10 cellular contexts compared by ENCODE assay signal in genomic region chr13:29713841-29714240, GRCh38.
A peak's percentile ranks its signal among the peaks of the same experiment; 100 is the strongest.
DNase-seq lines count a peak whose midpoint lies in the region; ATAC-seq and TF ChIP-seq lines count a peak whose summit lies in the region.
"Had no signal": no experiment of that assay in that cellular context is flagged by ENCODE, and none has a peak within 500 bp of the region (broad histone marks: within the 10 kb centered on the region; RNA-seq: fewer than 3 reads in every experiment).

No MANE protein-coding gene starts in this region.

- intact Hi-C loops in MCF 10A (cut with micrococcal nuclease) = no loop called here
- intact Hi-C loops in breast epithelium (cut with DNase I; ENCODE audit: low total_unique reads) = no loop called here
- intact Hi-C loops in stomach (cut with DNase I; ENCODE audit: low total_unique reads) = loop anchor here (10.0 kb wide), 1 partner anchor 209 kb away; no protein-coding TSS in a partner anchor

- H3K9me3 Mint-ChIP-seq in MCF 10A (ENCODE audit: unreplicated experiment) = no peaks in the 10 kb centered on the region
- no peaks in the 10 kb centered on the region for H3K9me3 Mint-ChIP-seq in activated naive CD4-positive, alpha-beta T cell treated with anti-CD3 and anti-CD28 coated beads, Interleukin-2, amount 10 ng/mL, durations not matched to agents 7 days and 5 days
- H3K9me3 Mint-ChIP-seq: activated naive CD4-positive, alpha-beta T cell treated with anti-CD3 and anti-CD28 coated beads for 36 hours had no signal

- H3K27ac ChIP-seq in breast epithelium = no peak overlapping the region
- H3K27ac ChIP-seq in stomach = no peak overlapping the region

- whole genome bisulfite sequencing in stomach, 5 donors = 57 to 65% (median 62%) methylated on average over 2 of the region's 2 CpGs

- TF ChIP-seq CTCF in MCF 10A (IDR thresholded peaks at IDR 0.05; ENCODE audit: unreplicated experiment) = peak; percentile 70
- no peak for TF ChIP-seq CTCF in breast epithelium (IDR thresholded peaks at IDR 0.05)
- TF ChIP-seq CTCF in stomach (IDR thresholded peaks at IDR 0.05) = peak in 4 of 7 experiments; percentile 11 to 39 (median 25)

- CTCF ChIA-PET in MCF 10A (lab: Yijun Ruan, JAX) = interaction anchor here (0.7 to 1.6 kb wide), 10 partner anchors 8 to 236 kb away, joined by 3 to 10 read pairs (median 3); no protein-coding TSS in a partner anchor
- CTCF ChIA-PET in activated naive CD4-positive, alpha-beta T cell treated with anti-CD3 and anti-CD28 coated beads, Interleukin-2, amount 10 ng/mL, durations not matched to agents 7 days and 5 days (lab: Charles Lee) = interaction anchor here (0.6 to 1.5 kb wide), 5 partner anchors 9 to 240 kb away, joined by 3 to 10 read pairs (median 5); no protein-coding TSS in a partner anchor

- DNase-seq in MCF 10A (ENCODE audit: unreplicated experiment) (peak; percentile 34), breast epithelium (ENCODE audit: low spot score in 2 of 2) (no peak), NAMALWA (ENCODE audit: low spot score) (peak; percentile 43), erythroblast (lab: John Stamatoyannopoulos, UW) (peak; percentile 24 to 52), stomach (no peak)
- DNase-seq in activated naive CD4-positive, alpha-beta T cell treated with anti-CD3 and anti-CD28 coated beads, Interleukin-2, amount 10 ng/mL, durations not matched to agents 7 days and 5 days = no peak
- DNase-seq: activated naive CD4-positive, alpha-beta T cell treated with anti-CD3 and anti-CD28 coated beads for 36 hours had no signal

- no peaks in the 10 kb centered on the region for H3K4me1 ChIP-seq in breast epithelium
- H3K4me1 ChIP-seq in stomach = no peaks in the 10 kb centered on the region

- no peak for TF ChIP-seq EP300 in stomach (IDR thresholded peaks at IDR 0.05)

- no TSS peak for BruUV-seq in MCF 10A (replicated peaks; lab: Mats Ljungman, UMichigan)

- H3K36me3 ChIP-seq in breast epithelium (no peaks in the 10 kb centered on the region), stomach (no peaks in the 10 kb centered on the region)

- ATAC-seq in GM21447 (IDR thresholded peaks at IDR 0.05; ENCODE audit: unreplicated experiment) (no peak), GM21737 (IDR thresholded peaks at IDR 0.05; ENCODE audit: unreplicated experiment) (no peak)
- ATAC-seq: Right ventricle myocardium inferior had no signal

- peaks cover 41% of the 10 kb centered on the region for H3K27me3 Mint-ChIP-seq in MCF 10A (ENCODE audit: insufficient read depth, unreplicated experiment)
- peaks cover 20% of the 10 kb centered on the region for H3K27me3 Mint-ChIP-seq in activated naive CD4-positive, alpha-beta T cell treated with anti-CD3 and anti-CD28 coated beads, Interleukin-2, amount 10 ng/mL, durations not matched to agents 7 days and 5 days

- H3K27ac Mint-ChIP-seq in MCF 10A (ENCODE audit: low read depth, unreplicated experiment) = no peak overlapping the region
- H3K27ac Mint-ChIP-seq in activated naive CD4-positive, alpha-beta T cell treated with anti-CD3 and anti-CD28 coated beads, Interleukin-2, amount 10 ng/mL, durations not matched to agents 7 days and 5 days = no peak overlapping the region
- H3K27ac Mint-ChIP-seq: activated naive CD4-positive, alpha-beta T cell treated with anti-CD3 and anti-CD28 coated beads for 36 hours had no signal

- POLR2A ChIA-PET in MCF 10A (lab: Yijun Ruan, JAX) = no interaction called here

- no peak overlapping the region for H3K4me3 Mint-ChIP-seq in MCF 10A (ENCODE audit: unreplicated experiment)
- H3K4me3 Mint-ChIP-seq in activated naive CD4-positive, alpha-beta T cell treated with anti-CD3 and anti-CD28 coated beads, Interleukin-2, amount 10 ng/mL, durations not matched to agents 7 days and 5 days = no peak overlapping the region
- H3K4me3 Mint-ChIP-seq: activated naive CD4-positive, alpha-beta T cell treated with anti-CD3 and anti-CD28 coated beads for 36 hours had no signal

- no peaks in the 10 kb centered on the region for H3K36me3 Mint-ChIP-seq in MCF 10A (ENCODE audit: insufficient read depth, unreplicated experiment)
- no peaks in the 10 kb centered on the region for H3K36me3 Mint-ChIP-seq in activated naive CD4-positive, alpha-beta T cell treated with anti-CD3 and anti-CD28 coated beads, Interleukin-2, amount 10 ng/mL, durations not matched to agents 7 days and 5 days

- H3K4me3 ChIP-seq in breast epithelium (no peak overlapping the region), stomach (no peak overlapping the region)

- H3K27me3 ChIP-seq in breast epithelium (no peaks in the 10 kb centered on the region), stomach (no peaks in the 10 kb centered on the region)

- H3K9me3 ChIP-seq in breast epithelium (peaks cover 8 to 11% of the 10 kb centered on the region in 2 donors), stomach (peaks cover 0 to 10% (median 8%) of the 10 kb centered on the region in 4 donors)

- no peaks in the 10 kb centered on the region for H3K4me1 Mint-ChIP-seq in MCF 10A (ENCODE audit: insufficient read depth, unreplicated experiment)
- no peaks in the 10 kb centered on the region for H3K4me1 Mint-ChIP-seq in activated naive CD4-positive, alpha-beta T cell treated with anti-CD3 and anti-CD28 coated beads, Interleukin-2, amount 10 ng/mL, durations not matched to agents 7 days and 5 days

- TF ChIP-seq POLR2A in breast epithelium (IDR thresholded peaks at IDR 0.05) (no peak), erythroblast (IDR thresholded peaks at IDR 0.05; ENCODE audit: low read length) (no peak), stomach (IDR thresholded peaks at IDR 0.05) (no peak)

Comparison
In these comparisons a context has a peak if more than half of its experiments do, and no peak if none do; other contexts are left out.
1. DNase-seq: peak in MCF 10A (single experiment), NAMALWA (single experiment) and erythroblast (2 of 2); none in breast epithelium (0 of 2), stomach (single experiment) and activated naive CD4-positive, alpha-beta T cell treated with anti-CD3 and anti-CD28 coated beads, Interleukin-2, amount 10 ng/mL, durations not matched to agents 7 days and 5 days (single experiment).
2. CTCF ChIP-seq: peak in MCF 10A (single experiment) and stomach (4 of 7); none in breast epithelium (0 of 3).